In the genomic region with DNA sequence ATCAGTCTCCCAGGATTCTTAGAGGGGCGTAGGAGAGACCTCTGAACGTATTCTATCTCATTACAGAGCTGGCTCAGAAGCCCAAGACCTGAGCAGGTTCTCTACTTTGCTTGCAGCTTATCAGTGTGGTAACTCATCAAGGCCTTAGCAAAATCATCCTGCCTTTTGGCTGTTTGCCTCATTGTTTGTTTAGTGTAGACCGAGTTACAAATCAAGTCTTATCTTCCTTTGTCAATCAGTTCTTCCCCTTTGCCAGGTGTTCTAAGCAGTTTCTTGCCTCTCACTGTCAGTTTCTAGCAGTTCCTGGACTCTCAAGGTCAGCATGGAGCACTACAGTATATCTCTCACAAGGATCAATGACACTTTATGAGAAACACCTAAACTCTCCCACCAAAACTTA, we compare ENCODE assay signal across 1 cellular context.
TF ChIP-seq lines count a peak whose summit lies in the region.

No MANE protein-coding gene starts in this region.

TF ChIP-seq in K562, 482 proteins besides CTCF, POLR2A, EP300 and RAD21:
- TF ChIP-seq JUND (IDR thresholded peaks at IDR 0.05; ENCODE audit: borderline replicate concordance, low read depth, low read length) (0 out of 2 replicates have a peak, but pooled peaks have one; percentile 7), JUND (tag; IDR thresholded peaks at IDR 0.05; ENCODE audit: borderline replicate concordance, low read depth, low read length) (no peak; the same call in 2 of the 3 replicates), MYBL2 (IDR thresholded peaks at IDR 0.05; ENCODE audit: low read depth) (no peak), MYBL2 (CRISPR knock-in tag; IDR thresholded peaks at IDR 0.05; ENCODE audit: borderline replicate concordance) (no peak), ZBTB1 (CRISPR knock-in tag; IDR thresholded peaks at IDR 0.05; ENCODE audit: borderline replicate concordance, low read depth) (no peak), ESRRA (IDR thresholded peaks at IDR 0.05; ENCODE audit: borderline replicate concordance, low read depth) (peak; percentile 79; the same call in 1 of the 2 replicates), MEIS2 (IDR thresholded peaks at IDR 0.05; ENCODE audit: partially characterized antibody) (peak; percentile 95), SMARCE1 (IDR thresholded peaks at IDR 0.05) (peak; percentile 73; the same call in 1 of the 2 replicates), DPF2 (IDR thresholded peaks at IDR 0.05) (peak; percentile 53), TRIM28 (IDR thresholded peaks at IDR 0.05) (no peak), ZNF140 (CRISPR knock-in tag; IDR thresholded peaks at IDR 0.05) (no peak), SOX6 (IDR thresholded peaks at IDR 0.05) (peak; percentile 84), ZEB2 (IDR thresholded peaks at IDR 0.05) (peak; percentile 90), HNRNPL (IDR thresholded peaks at IDR 0.05; ENCODE audit: low read depth, low read length) (no peak), CTBP1 (IDR thresholded peaks at IDR 0.05; ENCODE audit: borderline replicate concordance) (peak; percentile 85), KDM1A (IDR thresholded peaks at IDR 0.05) (peak; percentile 56 to 71; a peak in 3 of 4 replicates), SMARCA4 (IDR thresholded peaks at IDR 0.05) (peak; percentile 47; the same call in 1 of the 2 replicates), MBD2 (IDR thresholded peaks at IDR 0.05; ENCODE audit: borderline replicate concordance, low read depth) (no peak), TEAD4 (IDR thresholded peaks at IDR 0.05; ENCODE audit: low read length) (peak; percentile 43; the same call in 1 of the 2 replicates), TEAD4 (CRISPR knock-in tag; IDR thresholded peaks at IDR 0.05; ENCODE audit: borderline replicate concordance) (no peak), RCOR1 (IDR thresholded peaks at IDR 0.05; ENCODE audit: borderline replicate concordance in 1 of 2, low read depth in 2 of 2, low read length in 2 of 2) (peak in 1 of 2 experiments; percentile 84; a peak in 2 of 4 replicates), ARID1B (IDR thresholded peaks at IDR 0.05) (peak; percentile 68), CBFA2T2 (conservative IDR thresholded peaks at IDR 0.05) (peak; percentile 34), LEF1 (IDR thresholded peaks at IDR 0.05) (peak; percentile 39; the same call in 1 of the 2 replicates), CBFA2T3 (IDR thresholded peaks at IDR 0.05) (peak; percentile 58), FOSL1 (tag; conservative IDR thresholded peaks at IDR 0.05) (no peak), NFIC (IDR thresholded peaks at IDR 0.05) (peak; percentile 42; the same call in 1 of the 2 replicates), ZNF57 (CRISPR knock-in tag; IDR thresholded peaks at IDR 0.05) (no peak), FOXA3 (CRISPR knock-in tag; conservative IDR thresholded peaks at IDR 0.05 in 1 of 2, IDR thresholded peaks at IDR 0.05 in 1 of 2) (peak in 1 of 2 experiments; percentile 84; a peak in 2 of 4 replicates), MIER1 (IDR thresholded peaks at IDR 0.05; ENCODE audit: low read depth) (no peak; the same call in 1 of the 2 replicates), PYGO2 (tag; IDR thresholded peaks at IDR 0.05) (no peak)
- TF ChIP-seq, protein P1, sequence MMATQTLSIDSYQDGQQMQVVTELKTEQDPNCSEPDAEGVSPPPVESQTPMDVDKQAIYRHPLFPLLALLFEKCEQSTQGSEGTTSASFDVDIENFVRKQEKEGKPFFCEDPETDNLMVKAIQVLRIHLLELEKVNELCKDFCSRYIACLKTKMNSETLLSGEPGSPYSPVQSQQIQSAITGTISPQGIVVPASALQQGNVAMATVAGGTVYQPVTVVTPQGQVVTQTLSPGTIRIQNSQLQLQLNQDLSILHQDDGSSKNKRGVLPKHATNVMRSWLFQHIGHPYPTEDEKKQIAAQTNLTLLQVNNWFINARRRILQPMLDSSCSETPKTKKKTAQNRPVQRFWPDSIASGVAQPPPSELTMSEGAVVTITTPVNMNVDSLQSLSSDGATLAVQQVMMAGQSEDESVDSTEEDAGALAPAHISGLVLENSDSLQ (IDR thresholded peaks at IDR 0.05) = peak; percentile 87
- TF ChIP-seq, protein P2, sequence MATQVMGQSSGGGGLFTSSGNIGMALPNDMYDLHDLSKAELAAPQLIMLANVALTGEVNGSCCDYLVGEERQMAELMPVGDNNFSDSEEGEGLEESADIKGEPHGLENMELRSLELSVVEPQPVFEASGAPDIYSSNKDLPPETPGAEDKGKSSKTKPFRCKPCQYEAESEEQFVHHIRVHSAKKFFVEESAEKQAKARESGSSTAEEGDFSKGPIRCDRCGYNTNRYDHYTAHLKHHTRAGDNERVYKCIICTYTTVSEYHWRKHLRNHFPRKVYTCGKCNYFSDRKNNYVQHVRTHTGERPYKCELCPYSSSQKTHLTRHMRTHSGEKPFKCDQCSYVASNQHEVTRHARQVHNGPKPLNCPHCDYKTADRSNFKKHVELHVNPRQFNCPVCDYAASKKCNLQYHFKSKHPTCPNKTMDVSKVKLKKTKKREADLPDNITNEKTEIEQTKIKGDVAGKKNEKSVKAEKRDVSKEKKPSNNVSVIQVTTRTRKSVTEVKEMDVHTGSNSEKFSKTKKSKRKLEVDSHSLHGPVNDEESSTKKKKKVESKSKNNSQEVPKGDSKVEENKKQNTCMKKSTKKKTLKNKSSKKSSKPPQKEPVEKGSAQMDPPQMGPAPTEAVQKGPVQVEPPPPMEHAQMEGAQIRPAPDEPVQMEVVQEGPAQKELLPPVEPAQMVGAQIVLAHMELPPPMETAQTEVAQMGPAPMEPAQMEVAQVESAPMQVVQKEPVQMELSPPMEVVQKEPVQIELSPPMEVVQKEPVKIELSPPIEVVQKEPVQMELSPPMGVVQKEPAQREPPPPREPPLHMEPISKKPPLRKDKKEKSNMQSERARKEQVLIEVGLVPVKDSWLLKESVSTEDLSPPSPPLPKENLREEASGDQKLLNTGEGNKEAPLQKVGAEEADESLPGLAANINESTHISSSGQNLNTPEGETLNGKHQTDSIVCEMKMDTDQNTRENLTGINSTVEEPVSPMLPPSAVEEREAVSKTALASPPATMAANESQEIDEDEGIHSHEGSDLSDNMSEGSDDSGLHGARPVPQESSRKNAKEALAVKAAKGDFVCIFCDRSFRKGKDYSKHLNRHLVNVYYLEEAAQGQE (CRISPR knock-in tag; IDR thresholded peaks at IDR 0.05; ENCODE audit: low read depth) = no peak
- TF ChIP-seq, protein P3, sequence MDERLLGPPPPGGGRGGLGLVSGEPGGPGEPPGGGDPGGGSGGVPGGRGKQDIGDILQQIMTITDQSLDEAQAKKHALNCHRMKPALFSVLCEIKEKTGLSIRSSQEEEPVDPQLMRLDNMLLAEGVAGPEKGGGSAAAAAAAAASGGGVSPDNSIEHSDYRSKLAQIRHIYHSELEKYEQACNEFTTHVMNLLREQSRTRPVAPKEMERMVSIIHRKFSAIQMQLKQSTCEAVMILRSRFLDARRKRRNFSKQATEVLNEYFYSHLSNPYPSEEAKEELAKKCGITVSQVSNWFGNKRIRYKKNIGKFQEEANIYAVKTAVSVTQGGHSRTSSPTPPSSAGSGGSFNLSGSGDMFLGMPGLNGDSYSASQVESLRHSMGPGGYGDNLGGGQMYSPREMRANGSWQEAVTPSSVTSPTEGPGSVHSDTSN (CRISPR knock-in tag; IDR thresholded peaks at IDR 0.05; ENCODE audit: low read depth) = no peak
- TF ChIP-seq, protein P3 (tag; conservative IDR thresholded peaks at IDR 0.05; ENCODE audit: low read depth) = peak; percentile 85
